Comparison of ENCODE assay signal across 3 cellular contexts in genomic region chr7:71332226-71332625, GRCh38.
"Had no signal": no experiment of that assay in that cellular context is flagged by ENCODE, and none has a peak within 500 bp of the region (broad histone marks: within the 10 kb centered on the region; RNA-seq: fewer than 3 reads in every experiment).

No MANE protein-coding gene starts in this region.

- ATAC-seq: GM12878 had no signal

- DNase-seq: GDM1, GF-D8 had no signal

- H3K4me3 ChIP-seq: GM12878 had no signal
